Comparison of ENCODE assay signal across 8 cellular contexts in genomic region chr19:5987077-5987818, GRCh38. TPM values are rescaled to one million over a fixed set of nuclear protein-coding genes. Genes with fewer than 3 reads are reported as not detected.
A peak's percentile ranks its signal among the peaks of the same experiment; 100 is the strongest.
DNase-seq lines count a peak whose midpoint lies in the region; ATAC-seq and TF ChIP-seq lines count a peak whose summit lies in the region.

No MANE protein-coding gene starts in this region.

- intact Hi-C loops in CD4-positive, alpha-beta T cell (cut with DNase I, micrococcal nuclease), result loop anchor here (1.0 to 5.0 kb wide), 3 partner anchors 35 to 140 kb away; no protein-coding TSS in a partner anchor

- H3K4me3 Mint-ChIP-seq in CD4-positive, alpha-beta T cell, result peak overlapping the region; percentile 64

- H3K4me1 ChIP-seq in OCI-LY1 (ENCODE audit: insufficient read depth, low read length, severe bottlenecking), result peaks cover 13% of the 10 kb centered on the region

- H3K27ac ChIP-seq in CD4-positive, alpha-beta T cell (ENCODE audit: low read depth, low read length), result no peak overlapping the region
- H3K27ac ChIP-seq in OCI-LY1 (ENCODE audit: low read depth, low read length, poor library complexity, severe bottlenecking), result no peak overlapping the region

- peak; percentile 55 to 79 (median 65) for DNase-seq in CD4-positive, alpha-beta T cell
- DNase-seq in HuH-7.5 (ENCODE audit: low spot score) (peak; percentile 90), activated T-cell treated with anti-CD3 and anti-CD28 coated beads for 1 hour (ENCODE audit: low read depth) (peak; percentile 70), epithelial cell of proximal tubule (ENCODE audit: low read depth) (peak; percentile 58), myocyte (ENCODE audit: low read depth) (peak; percentile 75)
- DNase-seq in stimulated activated CD8-positive, alpha-beta memory T cell treated with anti-CD3 and anti-CD28 coated beads, Interleukin-4, amount 100 ng/mL, for 48 hours, result peak; percentile 86

- H3K36me3 Mint-ChIP-seq in CD4-positive, alpha-beta T cell (ENCODE audit: low read depth), result no peaks in the 10 kb centered on the region

- H3K4me1 Mint-ChIP-seq in CD4-positive, alpha-beta T cell (ENCODE audit: low read depth), result peaks cover 20% of the 10 kb centered on the region

- no peaks in the 10 kb centered on the region for H3K9me3 ChIP-seq in CD4-positive, alpha-beta T cell (ENCODE audit: control insufficient read depth, low read length)
- no peaks in the 10 kb centered on the region for H3K9me3 ChIP-seq in OCI-LY1 (ENCODE audit: low read length)

- H3K9ac ChIP-seq in OCI-LY1 (ENCODE audit: low read length), result peak overlapping the region; percentile 48; the same call in 1 of the 2 replicates

- no peaks in the 10 kb centered on the region for H3K79me2 ChIP-seq in OCI-LY1 (ENCODE audit: insufficient read depth, low read length)

- CTCF ChIA-PET in CD4-positive, alpha-beta T cell (lab: Charles Lee), result interaction anchor here (0.7 to 2.7 kb wide), 4 partner anchors 20 to 183 kb away, joined by 3 to 9 read pairs (median 6); partner anchors contain the start of gene NRTN

- no peaks in the 10 kb centered on the region for H3K9me3 Mint-ChIP-seq in CD4-positive, alpha-beta T cell

- H3K9me2 ChIP-seq in OCI-LY1 (ENCODE audit: low read depth, low read length), result no peaks in the 10 kb centered on the region

- H3K4me2 ChIP-seq in OCI-LY1 (ENCODE audit: low read length), result peak overlapping the region; percentile 69

- peak overlapping the region; percentile 34; the same call in 1 of the 2 replicates for H2AFZ ChIP-seq in OCI-LY1 (ENCODE audit: low read length)

- H3F3A ChIP-seq in OCI-LY1 (ENCODE audit: insufficient read depth, low read length), result no peaks in the 10 kb centered on the region; the same call in 1 of the 2 replicates

- no peaks in the 10 kb centered on the region for H3K27me3 ChIP-seq in CD4-positive, alpha-beta T cell (ENCODE audit: control insufficient read depth, insufficient read depth, low read length)
- H3K27me3 ChIP-seq in OCI-LY1 (ENCODE audit: insufficient read depth, low read length), result no peaks in the 10 kb centered on the region

- ATAC-seq in CD4-positive, alpha-beta T cell (ENCODE audit: poor library complexity), result peak; percentile 58
- no peak for ATAC-seq in GM21529 (IDR thresholded peaks at IDR 0.05; ENCODE audit: unreplicated experiment)

- TF ChIP-seq CTCF in CD4-positive, alpha-beta T cell (IDR thresholded peaks at IDR 0.05), result peak; percentile 97
- peak; percentile 93 for TF ChIP-seq CTCF in OCI-LY1 (IDR thresholded peaks at IDR 0.05; ENCODE audit: low read length)
- TF ChIP-seq CTCF in epithelial cell of proximal tubule (conservative IDR thresholded peaks at IDR 0.05; ENCODE audit: low read depth, low read length), result peak; percentile 96

- no peaks in the 10 kb centered on the region for H4K20me1 ChIP-seq in OCI-LY1 (ENCODE audit: insufficient read depth, low read length)

- H3K4me3 ChIP-seq in OCI-LY1 (ENCODE audit: low read depth, low read length, poor library complexity, severe bottlenecking) (peak overlapping the region; percentile 47), epithelial cell of proximal tubule (ENCODE audit: low read depth, low read length) (peak overlapping the region; percentile 51)

- POLR2A ChIA-PET in CD4-positive, alpha-beta T cell (lab: Charles Lee), result interaction anchor here (2.5 kb wide), 1 partner anchor 35 kb away, joined by 6 read pairs; no protein-coding TSS in a partner anchor

- no peaks in the 10 kb centered on the region for H3K36me3 ChIP-seq in OCI-LY1 (ENCODE audit: insufficient read depth, low read length)

- no peaks in the 10 kb centered on the region for H3K27me3 Mint-ChIP-seq in CD4-positive, alpha-beta T cell

- no peak overlapping the region for H3K27ac Mint-ChIP-seq in CD4-positive, alpha-beta T cell

RNA-seq across cellular contexts. Expression of gene RANBP3, which starts 9.3 kb away (rescaled TPM):
- total RNA-seq in CD4-positive, alpha-beta T cell, result 10 to 100 TPM; 82.7 to 88.7 TPM
- total RNA-seq in epithelial cell of proximal tubule (77.3 and 81.9 TPM in 2 replicates), myocyte (50.3 and 64.0 TPM in 2 replicates)
- polyA plus RNA-seq in myocyte (2012), result 53.3 TPM
